In genomic region chr18:40489301-40489700, GRCh38 we compare ENCODE assay signal across 30 cellular contexts.
"Had no signal": no experiment of that assay in that cellular context is flagged by ENCODE, and none has a peak within 500 bp of the region (broad histone marks: within the 10 kb centered on the region; RNA-seq: fewer than 3 reads in every experiment).

No MANE protein-coding gene starts in this region.

- H3K27me3 ChIP-seq: ascending aorta, cardiac muscle cell had no signal

- DNase-seq: activated B cell treated with CpG ODN at 0.5 μM for 24 hours; activated CD4-positive, alpha-beta memory T cell treated with anti-CD3 and anti-CD28 coated beads for 36 hours; activated CD4-positive, alpha-beta T cell treated with anti-CD3 and anti-CD28 coated beads for 4 hours; activated CD4-positive, alpha-beta T cell treated with anti-CD3 and anti-CD28 coated beads, Interleukin-2, amount 10 ng/mL, durations not matched to agents 24 days and 14 days; activated CD4-positive, alpha-beta T cell treated with anti-CD3 and anti-CD28 coated beads, Interleukin-2, amount 50 U/mL, for 1 hour; activated CD4-positive, alpha-beta T cell treated with anti-CD3 and anti-CD28 coated beads, Interleukin-2, amount 50 U/mL, for 4 hours; activated CD4-positive, CD25-positive, alpha-beta regulatory T cell treated with anti-CD3 and anti-CD28 coated beads, Interleukin-2, amount 50 U/mL, for 72 hours; activated CD8-positive, alpha-beta memory T cell treated with anti-CD3 and anti-CD28 coated beads, Interleukin-2, amount 50 U/mL, for 4 hours; activated CD8-positive, alpha-beta T cell treated with anti-CD3 and anti-CD28 coated beads for 36 hours; activated effector memory CD4-positive, alpha-beta T cell treated with anti-CD3 and anti-CD28 coated beads, Interleukin-2, amount 50 U/mL, for 16 hours; activated gamma-delta T cell treated with Interleukin-2 at 50 U/mL for 16 hours; activated naive CD4-positive, alpha-beta T cell; activated naive CD4-positive, alpha-beta T cell treated with anti-CD3 and anti-CD28 coated beads, Interleukin-2, amount 10 ng/mL, durations not matched to agents 7 days and 5 days; activated naive CD8-positive, alpha-beta T cell treated with anti-CD3 and anti-CD28 coated beads, Interleukin-2, amount 10 ng/mL, durations not matched to agents 7 days and 5 days; activated naive CD8-positive, alpha-beta T cell treated with anti-CD3 and anti-CD28 coated beads, Interleukin-2, amount 50 U/mL, for 24 hours; activated T-cell treated with anti-CD3 and anti-CD28 coated beads for 4 hours; activated T-cell treated with anti-CD3 and anti-CD28 coated beads, Interleukin-2, amount 50 U/mL, for 1 hour; activated T-cell treated with anti-CD3 and anti-CD28 coated beads, Interleukin-2, amount 50 U/mL, for 4 hours; activated T-cell treated with anti-CD3 and anti-CD28 coated beads, Interleukin-2, amount 50 U/mL, for 72 hours; amygdala; anterior cingulate cortex; caudate nucleus; cerebellar nuclear complex; T-helper 2 cell; T-helper 9 cell had no signal

- H3K4me1 ChIP-seq: ascending aorta had no signal

- H3K4me3 ChIP-seq: ascending aorta, cardiac muscle cell had no signal

- H3K9me3 ChIP-seq: ascending aorta had no signal

- FAIRE-seq: bronchial epithelial cell, TTC549 had no signal

- H3K36me3 ChIP-seq: ascending aorta, cardiac muscle cell had no signal

- H3K27ac ChIP-seq: ascending aorta, cardiac muscle cell, VCaP had no signal
